ENCODE assay signal across 2 cellular contexts in genomic region chr19:12545267-12545666, GRCh38.
TF ChIP-seq lines count a peak whose summit lies in the region.

No MANE protein-coding gene starts in this region.

TF ChIP-seq in WTC11, 78 proteins besides CTCF, POLR2A, EP300 and RAD21 (continued from another document):
- no peak for TF ChIP-seq ATF6 (CRISPR knock-in tag; IDR thresholded peaks at IDR 0.05)
- no peak for TF ChIP-seq FOXJ3 (CRISPR knock-in tag; IDR thresholded peaks at IDR 0.05; ENCODE audit: borderline replicate concordance)
- no peak for TF ChIP-seq ESRRA (CRISPR knock-in tag; IDR thresholded peaks at IDR 0.05; ENCODE audit: borderline replicate concordance)
- no peak for TF ChIP-seq SP1 (CRISPR knock-in tag; conservative IDR thresholded peaks at IDR 0.05)
- no peak for TF ChIP-seq PRRX2 (CRISPR knock-in tag; IDR thresholded peaks at IDR 0.05)
- no peak for TF ChIP-seq NR3C1 (CRISPR knock-in tag; conservative IDR thresholded peaks at IDR 0.05; ENCODE audit: low read depth)
- TF ChIP-seq ZNF263 (CRISPR knock-in tag; IDR thresholded peaks at IDR 0.05; ENCODE audit: low read depth): no peak
- no peak for TF ChIP-seq TEAD1 (CRISPR knock-in tag; IDR thresholded peaks at IDR 0.05)
- no peak for TF ChIP-seq NFATC4 (CRISPR knock-in tag; IDR thresholded peaks at IDR 0.05)
- TF ChIP-seq ELF4 (CRISPR knock-in tag; IDR thresholded peaks at IDR 0.05; ENCODE audit: low read depth): no peak
- TF ChIP-seq ZNF121 (CRISPR knock-in tag; IDR thresholded peaks at IDR 0.05): no peak
- TF ChIP-seq SMAD3 (CRISPR knock-in tag; IDR thresholded peaks at IDR 0.05; ENCODE audit: borderline replicate concordance): no peak
- no peak for TF ChIP-seq MXD4 (CRISPR knock-in tag; IDR thresholded peaks at IDR 0.05; ENCODE audit: borderline replicate concordance)

TF ChIP-seq in HepG2, 621 proteins besides CTCF, POLR2A, EP300 and RAD21 (continues in another document):
- TF ChIP-seq ZHX1 (CRISPR knock-in tag; IDR thresholded peaks at IDR 0.05; ENCODE audit: low read depth) (no peak), REST (IDR thresholded peaks at IDR 0.05; ENCODE audit: borderline replicate concordance in 1 of 2, low read depth in 1 of 2, low read length in 2 of 2) (no peak), U2AF1 (optimal IDR thresholded peaks at IDR 0.05; ENCODE audit: low read depth, low read length) (no peak), FOXK1 (CRISPR knock-in tag; IDR thresholded peaks at IDR 0.05; ENCODE audit: borderline replicate concordance, low read depth) (peak; percentile 61; the same call in 1 of the 2 replicates), ZNF660 (CRISPR knock-in tag; IDR thresholded peaks at IDR 0.05; ENCODE audit: borderline replicate concordance, low read depth) (no peak), RXRA (CRISPR knock-in tag; IDR thresholded peaks at IDR 0.05) (peak; percentile 71; the same call in 1 of the 2 replicates), REXO4 (CRISPR knock-in tag; IDR thresholded peaks at IDR 0.05; ENCODE audit: borderline replicate concordance) (no peak), EHMT2 (IDR thresholded peaks at IDR 0.05; ENCODE audit: borderline replicate concordance, low read depth, low read length) (no peak), FOXK2 (IDR thresholded peaks at IDR 0.05) (peak; percentile 44; the same call in 1 of the 2 replicates), FOXA3 (CRISPR knock-in tag; IDR thresholded peaks at IDR 0.05) (peak; percentile 68), ZNF83 (CRISPR knock-in tag; IDR thresholded peaks at IDR 0.05; ENCODE audit: borderline replicate concordance) (no peak), ZBTB37 (CRISPR knock-in tag; IDR thresholded peaks at IDR 0.05) (no peak), ZNF563 (CRISPR knock-in tag; IDR thresholded peaks at IDR 0.05) (no peak), SMC3 (IDR thresholded peaks at IDR 0.05; ENCODE audit: low read length) (no peak), ZNF280B (CRISPR knock-in tag; IDR thresholded peaks at IDR 0.05; ENCODE audit: borderline replicate concordance) (no peak), ZFP41 (CRISPR knock-in tag; IDR thresholded peaks at IDR 0.05; ENCODE audit: borderline replicate concordance) (no peak), RARG (CRISPR knock-in tag; IDR thresholded peaks at IDR 0.05; ENCODE audit: low read depth) (no peak), ZZZ3 (CRISPR knock-in tag; IDR thresholded peaks at IDR 0.05; ENCODE audit: borderline replicate concordance) (no peak), HOMEZ (CRISPR knock-in tag; IDR thresholded peaks at IDR 0.05; ENCODE audit: low read depth) (peak; percentile 64; the same call in 1 of the 2 replicates), ZNF615 (CRISPR knock-in tag; IDR thresholded peaks at IDR 0.05; ENCODE audit: borderline replicate concordance) (no peak), ZNF607 (CRISPR knock-in tag; IDR thresholded peaks at IDR 0.05; ENCODE audit: borderline replicate concordance) (no peak), TERF1 (CRISPR knock-in tag; IDR thresholded peaks at IDR 0.05) (no peak), ZNF781 (CRISPR knock-in tag; IDR thresholded peaks at IDR 0.05; ENCODE audit: borderline replicate concordance, not compliant biosample characterization) (no peak), ZNF652 (CRISPR knock-in tag; IDR thresholded peaks at IDR 0.05; ENCODE audit: borderline replicate concordance, low read depth) (no peak), SMARCC2 (IDR thresholded peaks at IDR 0.05) (no peak), ATM (IDR thresholded peaks at IDR 0.05; ENCODE audit: borderline replicate concordance) (no peak), ZNF883 (CRISPR knock-in tag; IDR thresholded peaks at IDR 0.05; ENCODE audit: not compliant biosample characterization) (no peak), GTF2F1 (IDR thresholded peaks at IDR 0.05; ENCODE audit: low read length) (no peak), ZNF256 (CRISPR knock-in tag; conservative IDR thresholded peaks at IDR 0.05) (no peak), ZNF20 (CRISPR knock-in tag; IDR thresholded peaks at IDR 0.05) (no peak), RBAK (CRISPR knock-in tag; IDR thresholded peaks at IDR 0.05) (no peak), MYPOP (CRISPR knock-in tag; IDR thresholded peaks at IDR 0.05) (no peak), PRPF4 (IDR thresholded peaks at IDR 0.05; ENCODE audit: low read depth, low read length, poor library complexity, severe bottlenecking) (no peak), ZXDC (CRISPR knock-in tag; IDR thresholded peaks at IDR 0.05) (no peak), ZNF180 (CRISPR knock-in tag; IDR thresholded peaks at IDR 0.05; ENCODE audit: borderline replicate concordance, low read depth) (no peak), ZNF281 (CRISPR knock-in tag; IDR thresholded peaks at IDR 0.05; ENCODE audit: borderline replicate concordance) (no peak)
